ENCODE assay signal across 1 cellular context in the genomic region with DNA sequence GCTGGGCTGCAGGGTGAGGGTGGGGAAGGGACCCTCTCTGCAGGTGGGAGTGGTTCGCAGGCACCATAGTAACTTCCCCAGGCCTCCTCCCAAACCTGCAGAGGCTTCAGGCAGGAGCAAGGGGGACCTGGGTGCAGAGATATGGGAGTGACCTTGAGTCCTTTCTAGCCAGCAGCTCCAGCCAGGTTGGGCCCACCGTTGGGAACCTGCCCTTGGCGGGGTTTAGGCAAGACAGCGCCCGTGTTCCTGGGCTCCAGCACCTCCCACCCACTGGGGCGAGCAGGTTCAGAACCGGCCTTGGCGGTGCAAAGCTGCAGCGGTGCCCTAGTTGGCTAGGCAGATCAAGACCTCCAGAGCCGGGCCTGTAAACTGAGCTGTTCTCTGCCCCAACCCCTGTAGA.
TF ChIP-seq lines count a peak whose summit lies in the region.

No MANE protein-coding gene starts in this region.

TF ChIP-seq in H1, 55 proteins besides CTCF, POLR2A, EP300 and RAD21:
- TF ChIP-seq GABPA (IDR thresholded peaks at IDR 0.05; ENCODE audit: borderline replicate concordance, insufficient read depth, low read length) (no peak), RXRA (IDR thresholded peaks at IDR 0.05; ENCODE audit: insufficient read depth, low read depth, low read length) (no peak), CBX5 (IDR thresholded peaks at IDR 0.05; ENCODE audit: low read depth, low read length) (no peak), JUN (IDR thresholded peaks at IDR 0.05; ENCODE audit: low read depth, low read length) (no peak), ASH2L (IDR thresholded peaks at IDR 0.05; ENCODE audit: low read length) (no peak), KDM4A (IDR thresholded peaks at IDR 0.05; ENCODE audit: low read depth, low read length, severe bottlenecking) (no peak), KDM1A (IDR thresholded peaks at IDR 0.05; ENCODE audit: borderline replicate concordance, low read length) (no peak), JUND (IDR thresholded peaks at IDR 0.05; ENCODE audit: low read length) (no peak), SIN3A (conservative IDR thresholded peaks at IDR 0.05 in 1 of 2, IDR thresholded peaks at IDR 0.05 in 1 of 2; ENCODE audit: low read depth in 1 of 2, low read length in 2 of 2) (no peak), EZH2 (IDR thresholded peaks at IDR 0.05; ENCODE audit: low read depth, low read length, severe bottlenecking) (no peak)
- TF ChIP-seq, protein P1, sequence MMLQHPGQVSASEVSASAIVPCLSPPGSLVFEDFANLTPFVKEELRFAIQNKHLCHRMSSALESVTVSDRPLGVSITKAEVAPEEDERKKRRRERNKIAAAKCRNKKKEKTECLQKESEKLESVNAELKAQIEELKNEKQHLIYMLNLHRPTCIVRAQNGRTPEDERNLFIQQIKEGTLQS (IDR thresholded peaks at IDR 0.05; ENCODE audit: insufficient read depth, low read depth, low read length) = no peak
- TF ChIP-seq, protein P2, sequence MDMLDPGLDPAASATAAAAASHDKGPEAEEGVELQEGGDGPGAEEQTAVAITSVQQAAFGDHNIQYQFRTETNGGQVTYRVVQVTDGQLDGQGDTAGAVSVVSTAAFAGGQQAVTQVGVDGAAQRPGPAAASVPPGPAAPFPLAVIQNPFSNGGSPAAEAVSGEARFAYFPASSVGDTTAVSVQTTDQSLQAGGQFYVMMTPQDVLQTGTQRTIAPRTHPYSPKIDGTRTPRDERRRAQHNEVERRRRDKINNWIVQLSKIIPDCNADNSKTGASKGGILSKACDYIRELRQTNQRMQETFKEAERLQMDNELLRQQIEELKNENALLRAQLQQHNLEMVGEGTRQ (IDR thresholded peaks at IDR 0.05; ENCODE audit: low read length) = no peak
- TF ChIP-seq, protein P3, sequence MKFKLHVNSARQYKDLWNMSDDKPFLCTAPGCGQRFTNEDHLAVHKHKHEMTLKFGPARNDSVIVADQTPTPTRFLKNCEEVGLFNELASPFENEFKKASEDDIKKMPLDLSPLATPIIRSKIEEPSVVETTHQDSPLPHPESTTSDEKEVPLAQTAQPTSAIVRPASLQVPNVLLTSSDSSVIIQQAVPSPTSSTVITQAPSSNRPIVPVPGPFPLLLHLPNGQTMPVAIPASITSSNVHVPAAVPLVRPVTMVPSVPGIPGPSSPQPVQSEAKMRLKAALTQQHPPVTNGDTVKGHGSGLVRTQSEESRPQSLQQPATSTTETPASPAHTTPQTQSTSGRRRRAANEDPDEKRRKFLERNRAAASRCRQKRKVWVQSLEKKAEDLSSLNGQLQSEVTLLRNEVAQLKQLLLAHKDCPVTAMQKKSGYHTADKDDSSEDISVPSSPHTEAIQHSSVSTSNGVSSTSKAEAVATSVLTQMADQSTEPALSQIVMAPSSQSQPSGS (IDR thresholded peaks at IDR 0.05; ENCODE audit: low read length) = no peak
